In genomic region chr4:145626623-145626982, GRCh38 we compare ENCODE assay signal across 19 cellular contexts. TPM values are rescaled to one million over a fixed set of nuclear protein-coding genes. Genes with fewer than 3 reads are reported as not detected.
"Had no signal": no experiment of that assay in that cellular context is flagged by ENCODE, and none has a peak within 500 bp of the region (broad histone marks: within the 10 kb centered on the region; RNA-seq: fewer than 3 reads in every experiment).

No MANE protein-coding gene starts in this region.

- FAIRE-seq: astrocyte, bronchial epithelial cell had no signal

- H3K9ac ChIP-seq: neural progenitor cell had no signal

- H3K4me2 ChIP-seq: neural progenitor cell had no signal

- H3K27ac ChIP-seq: epithelial cell of prostate, neural progenitor cell, right lobe of liver, spleen, thoracic aorta, WERI-Rb-1 had no signal

- H3K36me3 ChIP-seq: neural progenitor cell, right lobe of liver, thoracic aorta, WERI-Rb-1 had no signal

- ATAC-seq: activated T-helper 17 cell treated with anti-CD3 and anti-CD28 coated beads, Interleukin-2, amount 50 U/mL, for 72 hours had no signal

- DNase-seq: activated CD4-positive, alpha-beta T cell treated with anti-CD3 and anti-CD28 coated beads, Interleukin-2, amount 50 U/mL, for 48 hours; activated naive CD4-positive, alpha-beta T cell treated with Interleukin-2 at 50 U/mL for 16 hours; dermis blood vessel endothelial cell; kidney glomerular epithelial cell; right lobe of liver; spleen; stimulated activated CD4-positive, alpha-beta T cell treated with anti-CD3 and anti-CD28 coated beads, Interleukin-1b, Interleukin-23, amount 100 ng/mL, for 48 hours; T-helper 1 cell; WERI-Rb-1 had no signal

- H3K9me3 ChIP-seq: right lobe of liver, thoracic aorta had no signal

- H3K4me3 ChIP-seq: neural progenitor cell, right lobe of liver, spleen, thoracic aorta had no signal

- H3K27me3 ChIP-seq: neural progenitor cell, right lobe of liver, spleen had no signal

RNA-seq across cellular contexts. Expression of gene C4orf51, which starts 53.3 kb away (rescaled TPM):
- total RNA-seq: activated T-helper 17 cell treated with anti-CD3 and anti-CD28 coated beads, Interleukin-2, amount 50 U/mL, for 72 hours; astrocyte; bronchial epithelial cell; chondrocyte; dermis blood vessel endothelial cell; lower leg skin; osteocyte; right lobe of liver; spleen; thoracic aorta; ureter had no signal
- polyA plus RNA-seq: spleen had no signal
